8 cellular contexts compared by ENCODE assay signal in genomic region chr1:23619299-23620188, GRCh38.
DNase-seq lines count a peak whose midpoint lies in the region; TF ChIP-seq lines count a peak whose summit lies in the region.

No MANE protein-coding gene starts in this region.

- H3K9me3 ChIP-seq in H9 (ENCODE audit: control insufficient read depth, low read depth, low read length) = no peaks in the 10 kb centered on the region
- no peaks in the 10 kb centered on the region for H3K9me3 ChIP-seq in endodermal cell (ENCODE audit: control insufficient read depth, low read length)
- H3K9me3 ChIP-seq in osteoblast (ENCODE audit: low read depth, low read length) = no peaks in the 10 kb centered on the region
- no peaks in the 10 kb centered on the region for H3K9me3 ChIP-seq in transverse colon

- no peaks in the 10 kb centered on the region for H3K36me3 ChIP-seq in endodermal cell (ENCODE audit: control insufficient read depth, insufficient read depth, low read length)
- H3K36me3 ChIP-seq in osteoblast (ENCODE audit: insufficient read depth, low read length) = no peaks in the 10 kb centered on the region
- H3K36me3 ChIP-seq in transverse colon = no peaks in the 10 kb centered on the region

- H3K4me1 ChIP-seq in H9 (ENCODE audit: insufficient read depth, low read length) = peaks cover 2% of the 10 kb centered on the region; the same call in 1 of the 2 replicates
- H3K4me1 ChIP-seq in endodermal cell (ENCODE audit: control insufficient read depth, insufficient read depth, low read length) = no peaks in the 10 kb centered on the region
- H3K4me1 ChIP-seq in osteoblast (ENCODE audit: insufficient read depth, low read length) = no peaks in the 10 kb centered on the region
- H3K4me1 ChIP-seq in transverse colon = peaks cover 0 to 15% (median 12%) of the 10 kb centered on the region in 4 donors

- H3K9me3 Mint-ChIP-seq in H9 (no peaks in the 10 kb centered on the region; a peak in 1 of 5 replicates), endodermal cell (no peaks in the 10 kb centered on the region)

- H4K8ac ChIP-seq in H9 (replicated peaks; ENCODE audit: insufficient read length, low read depth, low read length) = no peak overlapping the region

- peaks cover 51% of the 10 kb centered on the region for H3K27me3 Mint-ChIP-seq in H9 (ENCODE audit: low read depth)
- peaks cover 22% of the 10 kb centered on the region for H3K27me3 Mint-ChIP-seq in endodermal cell (ENCODE audit: insufficient read depth)

- H3K4me3 ChIP-seq in endodermal cell (ENCODE audit: low read length) (peak overlapping the region; percentile 71), osteoblast (ENCODE audit: insufficient read depth, low read length) (no peak overlapping the region), transverse colon (peak overlapping the region in 3 of 4 donors; percentile 26 to 42 (median 37))

- DNase-seq in DMS153 treated with DMSO at 0.1 percent for 48 hours (lab: John Stamatoyannopoulos, UW; ENCODE audit: unreplicated experiment) (peak; percentile 89), H9 (peak; percentile 79), NCI-H2081 treated with DMSO at 0.1 percent for 48 hours (lab: John Stamatoyannopoulos, UW) (peak; percentile 87), endodermal cell (peak; percentile 87), osteoblast (ENCODE audit: insufficient read length, low spot score, missing footprints) (peak; percentile 75), transverse colon (peak; percentile 85), SW 1271 (lab: John Stamatoyannopoulos, UW) (no peak)
- DNase-seq in activated CD4-positive, alpha-beta T cell treated with anti-CD3 and anti-CD28 coated beads, Interleukin-2, amount 50 U/mL, for 48 hours = peak; percentile 68 to 76

- no peak overlapping the region for H4K5ac ChIP-seq in H9 (ENCODE audit: insufficient read length, low read depth, low read length)

- no peaks in the 10 kb centered on the region; the same call in 1 of the 2 replicates for H3K27me3 ChIP-seq in H9 (ENCODE audit: insufficient read depth, low read length)
- peaks cover 19% of the 10 kb centered on the region for H3K27me3 ChIP-seq in endodermal cell (ENCODE audit: control insufficient read depth, insufficient read depth, low read length, poor library complexity, severe bottlenecking)
- peaks cover 37% of the 10 kb centered on the region for H3K27me3 ChIP-seq in osteoblast (ENCODE audit: insufficient read depth, low read length)
- no peaks in the 10 kb centered on the region for H3K27me3 ChIP-seq in transverse colon

- H2BK12ac ChIP-seq in H9 (ENCODE audit: insufficient read length, low read depth, low read length) = no peak overlapping the region

- no peak overlapping the region for H3K18ac ChIP-seq in H9 (ENCODE audit: insufficient read length, low read depth, low read length)

- no peaks in the 10 kb centered on the region for H3K79me1 ChIP-seq in H9 (ENCODE audit: insufficient read depth, low read depth, low read length, poor library complexity, severe bottlenecking)

- no peak overlapping the region for H3K56ac ChIP-seq in H9 (ENCODE audit: insufficient read length, low read depth, low read length)

- no peak overlapping the region for H3T11ph ChIP-seq in H9 (ENCODE audit: low read length)

- in situ Hi-C loops in transverse colon (cut with MboI; ENCODE audit: low pct_ligation_motif_present in 1 of 4, low pct_unique_long_range_greater_than_20kb in 1 of 4, low sequenced_read_pairs in 3 of 4) = no loop called here

- H3K79me2 ChIP-seq in H9 (ENCODE audit: insufficient read depth, low read length) (no peaks in the 10 kb centered on the region), osteoblast (ENCODE audit: insufficient read depth, low read length) (no peaks in the 10 kb centered on the region)

- no CpG with 5 or more reads among the region's 58 CpGs for WGBS in H9 (ENCODE audit: extremely low coverage, insufficient read length, low lambda C conversion rate)
- 15 to 42% methylated on average over 15 to 58 of the region's 58 CpGs for whole genome bisulfite sequencing in endodermal cell (ENCODE audit: insufficient coverage in 1 of 2, insufficient read length in 1 of 2), 2 experiments
- 8% methylated on average over 31 of the region's 58 CpGs; no CpG with 5 or more reads in 1 of the 2 donors for WGBS in transverse colon (ENCODE audit: low coverage in 1 of 2), 2 donors

- H4K20me1 ChIP-seq in H9 (ENCODE audit: control insufficient read depth, insufficient read depth, insufficient read length) (no peaks in the 10 kb centered on the region), osteoblast (ENCODE audit: insufficient read depth, low read length) (no peaks in the 10 kb centered on the region)

- H2AK5ac ChIP-seq in H9 (ENCODE audit: insufficient read length, low read length) = no peak overlapping the region

- H3K4me1 Mint-ChIP-seq in H9 (peaks cover 14% of the 10 kb centered on the region in 2 experiments), endodermal cell (peaks cover 19% of the 10 kb centered on the region)

- no peaks in the 10 kb centered on the region for H3K23me2 ChIP-seq in H9 (ENCODE audit: insufficient read length, low read depth, low read length, poor library complexity, severe bottlenecking)

- H3K4me3 Mint-ChIP-seq in H9 (peak overlapping the region; percentile 60 to 77), endodermal cell (peak overlapping the region; percentile 54)

- no peak overlapping the region for H3K9ac ChIP-seq in H9 (ENCODE audit: extremely low read depth, insufficient read length, low read length)
- no peak overlapping the region for H3K9ac ChIP-seq in endodermal cell (ENCODE audit: extremely low read depth, low read length, poor library complexity, severe bottlenecking)

- H2AFZ ChIP-seq in H9 (ENCODE audit: low read length) = no peak overlapping the region
- H2AFZ ChIP-seq in osteoblast (ENCODE audit: low read length) = no peak overlapping the region

- H3K4ac ChIP-seq in H9 (ENCODE audit: low read depth, low read length) = no peak overlapping the region

- H4K91ac ChIP-seq in H9 (ENCODE audit: insufficient read length, low read depth, low read length) = no peak overlapping the region

- no peak overlapping the region for H3K23ac ChIP-seq in H9 (ENCODE audit: insufficient read length, low read depth, low read length)

- TF ChIP-seq POLR2A in transverse colon (IDR thresholded peaks at IDR 0.05) = peak; percentile 48

- H3K27ac ChIP-seq in H9 (ENCODE audit: insufficient read length, low read depth, low read length) = no peak overlapping the region
- no peak overlapping the region for H3K27ac ChIP-seq in endodermal cell (ENCODE audit: low read depth, low read length)
- no peak overlapping the region for H3K27ac ChIP-seq in osteoblast (ENCODE audit: low read depth, low read length)
- peak overlapping the region; percentile 51 to 78 (median 68) for H3K27ac ChIP-seq in transverse colon

- H3K27ac Mint-ChIP-seq in H9 = peak overlapping the region in 1 of 3 experiments; percentile 33; a peak in 1 of 7 replicates
- H3K27ac Mint-ChIP-seq in endodermal cell = no peak overlapping the region

- H2BK120ac ChIP-seq in H9 (ENCODE audit: low read depth, low read length, poor library complexity, severe bottlenecking) = no peak overlapping the region

- H2BK20ac ChIP-seq in H9 (ENCODE audit: low read depth, low read length, poor library complexity, severe bottlenecking) = no peak overlapping the region

- H2BK15ac ChIP-seq in H9 (ENCODE audit: low read depth, low read length) = no peak overlapping the region

- H3K36me3 Mint-ChIP-seq in H9 (ENCODE audit: insufficient read depth in 1 of 3, low read depth in 3 of 3) = no peaks in the 10 kb centered on the region; a peak in 1 of 7 replicates
- no peaks in the 10 kb centered on the region for H3K36me3 Mint-ChIP-seq in endodermal cell (ENCODE audit: low read depth)

- no peak for TF ChIP-seq CTCF in H9 (conservative IDR thresholded peaks at IDR 0.05)
- no peak for TF ChIP-seq CTCF in endodermal cell (conservative IDR thresholded peaks at IDR 0.05)
- TF ChIP-seq CTCF in osteoblast (IDR thresholded peaks at IDR 0.05; ENCODE audit: extremely low read depth, low read depth, low read length) = no peak
- TF ChIP-seq CTCF in transverse colon (IDR thresholded peaks at IDR 0.05) = no peak

- no peak for TF ChIP-seq EP300 in transverse colon (IDR thresholded peaks at IDR 0.05; ENCODE audit: low read depth)

- H3K14ac ChIP-seq in H9 (ENCODE audit: insufficient read depth, low read length) = no peak overlapping the region

- H2BK5ac ChIP-seq in H9 (ENCODE audit: insufficient read length, low read length) = no peak overlapping the region

- peak overlapping the region; percentile 23 for H3K4me2 ChIP-seq in H9 (ENCODE audit: insufficient read depth, insufficient read length, low read length)
- peak overlapping the region; percentile 58 for H3K4me2 ChIP-seq in osteoblast (ENCODE audit: insufficient read depth, low read length)

- intact Hi-C loops in transverse colon (cut with DNase I; ENCODE audit: low total_unique reads) = no loop called here

Comparison
In these comparisons a context has a peak if more than half of its experiments do, and no peak if none do; other contexts are left out.
1. DNase-seq: peak in DMS153 treated with DMSO at 0.1 percent for 48 hours (single experiment), H9 (single experiment), NCI-H2081 treated with DMSO at 0.1 percent for 48 hours (single experiment), activated CD4-positive, alpha-beta T cell treated with anti-CD3 and anti-CD28 coated beads, Interleukin-2, amount 50 U/mL, for 48 hours (2 of 2), endodermal cell (single experiment), osteoblast (single experiment) and transverse colon (single experiment); none in SW 1271 (0 of 2).
2. H3K27ac ChIP-seq: peak in transverse colon (4 of 4); none in H9 (single experiment), endodermal cell (single experiment) and osteoblast (single experiment).